ENCODE assay signal across 12 cellular contexts in the genomic region with DNA sequence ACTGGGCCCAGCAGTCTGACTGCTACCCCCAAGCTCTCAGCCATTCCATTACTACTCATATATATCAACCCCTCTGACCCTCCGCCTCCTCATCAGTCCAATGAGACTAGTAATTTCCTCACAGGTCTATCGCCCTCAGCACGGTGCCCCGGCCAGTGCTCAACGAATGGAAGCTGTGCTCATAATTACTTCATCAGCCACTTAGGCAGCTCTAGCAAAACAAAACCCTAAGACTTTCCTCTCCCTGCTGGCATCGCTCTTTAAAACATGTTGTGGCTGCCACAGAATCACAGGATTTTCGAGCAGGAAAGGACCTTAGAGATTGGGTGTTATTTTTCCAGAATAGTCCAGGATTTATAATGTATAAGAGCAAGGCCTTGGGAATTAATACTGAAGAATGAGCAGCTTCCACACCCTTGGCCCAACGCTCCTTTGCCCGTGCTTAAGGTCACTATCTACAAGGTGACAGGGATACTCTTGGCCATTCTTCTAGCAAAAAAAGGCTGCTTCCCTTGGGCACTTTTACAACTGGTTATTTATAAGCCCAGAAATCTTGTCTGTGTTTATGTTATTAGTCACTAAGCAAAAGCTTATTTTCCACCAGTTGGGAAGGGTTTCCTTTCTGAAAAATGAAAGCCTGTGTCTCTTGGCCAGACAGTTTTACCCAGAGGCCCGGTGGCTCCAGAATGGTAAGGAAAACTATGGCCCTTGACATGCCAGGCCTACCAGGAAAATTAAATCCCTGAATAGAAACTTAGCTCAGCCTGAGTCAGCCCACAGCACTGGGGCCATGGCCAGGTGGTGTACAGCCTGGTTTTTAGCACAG. TPM values are rescaled to one million over a fixed set of nuclear protein-coding genes. Genes with fewer than 3 reads are reported as not detected.
DNase-seq lines count a peak whose midpoint lies in the region; ATAC-seq, FAIRE-seq and TF ChIP-seq lines count a peak whose summit lies in the region.
"Had no signal": no experiment of that assay in that cellular context is flagged by ENCODE, and none has a peak within 500 bp of the region (broad histone marks: within the 10 kb centered on the region; RNA-seq: fewer than 3 reads in every experiment).

No MANE protein-coding gene starts in this region.

- 37% methylated on average over 10 of the region's 10 CpGs for WGBS in right cardiac atrium
- 47% methylated on average over 10 of the region's 10 CpGs for WGBS in smooth muscle cell (ENCODE audit: low lambda C conversion rate)

- H3K4me1 ChIP-seq in right cardiac atrium (ENCODE audit: control insufficient read depth, insufficient read depth, low read length) (peaks cover 42% of the 10 kb centered on the region), smooth muscle cell (ENCODE audit: low read depth) (peaks cover 4% of the 10 kb centered on the region)

- H3K4me2 ChIP-seq in smooth muscle cell: peak overlapping the region; percentile 50

- peaks cover 34% of the 10 kb centered on the region for H4K20me1 ChIP-seq in smooth muscle cell (ENCODE audit: low read depth)

- no peaks in the 10 kb centered on the region for H3K36me3 ChIP-seq in smooth muscle cell (ENCODE audit: low read depth)

- no peak overlapping the region for H2AFZ ChIP-seq in smooth muscle cell (ENCODE audit: low read depth)

- no peak overlapping the region for H3K27ac Mint-ChIP-seq in glutamatergic neuron (ENCODE audit: unreplicated experiment)
- H3K27ac Mint-ChIP-seq: T-helper 1 cell treated with Interleukin-12 subunit alpha and Interleukin-12 subunit beta and Interleukin-4 antibody, amounts not matched to agents 30 μg/mL and 1 μg/mL, for 36 hours had no signal

- no peak for FAIRE-seq in H54 (lab: Jason Lieb, UNC)
- FAIRE-seq: islet of Langerhans had no signal

- peaks cover 3% of the 10 kb centered on the region for H3K27me3 Mint-ChIP-seq in glutamatergic neuron (ENCODE audit: unreplicated experiment)

- ATAC-seq in right cardiac atrium: peak; percentile 69 to 91
- ATAC-seq in GM21447 (IDR thresholded peaks at IDR 0.05; ENCODE audit: unreplicated experiment): no peak
- ATAC-seq in omental fat pad (ENCODE audit: low FRiP score): no peak
- ATAC-seq in HG02759 (IDR thresholded peaks at IDR 0.05; ENCODE audit: unreplicated experiment): no peak

- H3K9me3 ChIP-seq in right cardiac atrium (ENCODE audit: control insufficient read depth, low read length) (no peaks in the 10 kb centered on the region), smooth muscle cell (replicated peaks; ENCODE audit: low read depth) (no peaks in the 10 kb centered on the region)

- peak overlapping the region; percentile 99 for H3K27ac ChIP-seq in right cardiac atrium (ENCODE audit: low read length)
- H3K27ac ChIP-seq in smooth muscle cell (ENCODE audit: low read depth): peak overlapping the region; percentile 93

- peak; percentile 22 for DNase-seq in H54 (ENCODE audit: insufficient read length, low spot score)
- DNase-seq in cardiac fibroblast (ENCODE audit: low read depth in 2 of 2): peak; percentile 68 to 81
- peak; percentile 61 to 81 (median 72) for DNase-seq in right cardiac atrium
- no peak for DNase-seq in smooth muscle cell (lab: John Stamatoyannopoulos, UW; ENCODE audit: unreplicated experiment)
- no peak for DNase-seq in omental fat pad (ENCODE audit: low spot score)
- DNase-seq in glutamatergic neuron: no peak
- DNase-seq: DMS79, NCI-H1436 treated with DMSO at 0.1 percent for 48 hours had no signal

- H3K4me3 ChIP-seq in cardiac fibroblast (replicated peaks in 1 of 2; ENCODE audit: low read depth in 2 of 2, low read length in 2 of 2) (no peak overlapping the region), right cardiac atrium (ENCODE audit: low read length) (no peak overlapping the region), smooth muscle cell (no peak overlapping the region)

- H3K9me3 Mint-ChIP-seq in glutamatergic neuron (ENCODE audit: unreplicated experiment): peaks cover 3% of the 10 kb centered on the region
- H3K9me3 Mint-ChIP-seq: T-helper 1 cell treated with Interleukin-12 subunit alpha and Interleukin-12 subunit beta and Interleukin-4 antibody, amounts not matched to agents 30 μg/mL and 1 μg/mL, for 36 hours had no signal

- H3K79me2 ChIP-seq in smooth muscle cell (ENCODE audit: low read depth): peaks cover 90% of the 10 kb centered on the region

- H3K27me3 ChIP-seq in right cardiac atrium (ENCODE audit: control insufficient read depth, insufficient read depth) (no peaks in the 10 kb centered on the region), smooth muscle cell (ENCODE audit: low read depth) (no peaks in the 10 kb centered on the region)

- H3K36me3 Mint-ChIP-seq in glutamatergic neuron (ENCODE audit: unreplicated experiment): peaks cover 4% of the 10 kb centered on the region

- TF ChIP-seq CTCF in cardiac fibroblast (IDR thresholded peaks at IDR 0.05; ENCODE audit: low read depth, low read length) (no peak), smooth muscle cell (IDR thresholded peaks at IDR 0.05; ENCODE audit: borderline replicate concordance, insufficient read depth, poor library complexity, severe bottlenecking) (no peak), omental fat pad (IDR thresholded peaks at IDR 0.05) (no peak), glutamatergic neuron (IDR thresholded peaks at IDR 0.05; ENCODE audit: partially characterized antibody, unreplicated experiment) (no peak)

- no peak overlapping the region for H3K4me3 Mint-ChIP-seq in glutamatergic neuron (ENCODE audit: unreplicated experiment)
- H3K4me3 Mint-ChIP-seq: T-helper 1 cell treated with Interleukin-12 subunit alpha and Interleukin-12 subunit beta and Interleukin-4 antibody, amounts not matched to agents 30 μg/mL and 1 μg/mL, for 36 hours had no signal

- peaks cover 42% of the 10 kb centered on the region for H3F3A ChIP-seq in smooth muscle cell (ENCODE audit: low read depth)

- H3K4me1 Mint-ChIP-seq in glutamatergic neuron (ENCODE audit: low read depth, unreplicated experiment): peaks cover 2% of the 10 kb centered on the region

- peak overlapping the region; percentile 40 for H3K9ac ChIP-seq in smooth muscle cell (ENCODE audit: low read depth)

- no peak for TF ChIP-seq POLR2A in H54 (IDR thresholded peaks at IDR 0.05; ENCODE audit: low read depth, low read length)

- intact Hi-C loops in right cardiac atrium (cut with DNase I): no loop called here

RNA-seq across cellular contexts. Expression of a gene that starts 48.0 kb away (rescaled TPM):
- 10 to 100 TPM; 20.1 to 30.2 (median 23.7) TPM for total RNA-seq in right cardiac atrium
- 10.0 TPM for polyA plus RNA-seq in right cardiac atrium
- 54.0 and 64.2 TPM in 2 replicates for total RNA-seq in smooth muscle cell
- polyA plus RNA-seq in smooth muscle cell: 35.3 and 38.8 TPM in 2 replicates
- 10 to 100 TPM in 3 of 4 donors, 1 to 10 TPM in 1; 6.8 to 47.3 (median 21.0) TPM for total RNA-seq in omental fat pad
- 18.8 TPM for total RNA-seq in glutamatergic neuron (ENCODE audit: unreplicated experiment)

Comparison
In these comparisons a context has a peak if more than half of its experiments do, and no peak if none do; other contexts are left out.
1. DNase-seq: peak in H54 (single experiment), cardiac fibroblast (2 of 2) and right cardiac atrium (3 of 3); none in smooth muscle cell (single experiment), omental fat pad (single experiment) and glutamatergic neuron (single experiment).
2. ATAC-seq: peak in right cardiac atrium (2 of 2); none in GM21447 (single experiment), omental fat pad (single experiment) and HG02759 (single experiment).